In the genomic region with DNA sequence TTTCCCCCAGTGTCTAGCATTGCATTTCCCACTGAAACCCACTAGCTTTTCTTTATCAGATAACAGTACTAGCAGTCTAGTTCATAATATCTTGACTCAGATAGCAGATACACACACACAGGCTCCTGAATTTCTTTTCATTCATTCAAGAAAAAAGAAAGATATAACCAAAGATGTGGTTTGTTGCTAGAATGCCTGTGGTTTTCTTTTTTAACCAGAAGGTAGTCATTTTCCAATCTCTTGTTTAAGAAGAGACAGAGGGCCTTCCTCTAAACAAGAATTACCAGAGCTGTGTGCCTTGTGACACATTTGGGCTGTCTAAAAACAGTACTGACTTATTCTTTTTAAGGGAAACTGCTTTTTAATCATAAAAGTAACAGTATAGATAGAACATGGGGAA, we compare ENCODE assay signal across 12 cellular contexts.
"Had no signal": no experiment of that assay in that cellular context is flagged by ENCODE, and none has a peak within 500 bp of the region (broad histone marks: within the 10 kb centered on the region; RNA-seq: fewer than 3 reads in every experiment).

No MANE protein-coding gene starts in this region.

- ATAC-seq: esophagus mucosa, lower lobe of right lung had no signal

- DNase-seq: activated CD4-positive, alpha-beta T cell treated with anti-CD3 and anti-CD28 coated beads, Interleukin-2, amount 50 U/mL, for 1 hour; amygdala; foreskin fibroblast; glutamatergic neuron; lower lobe of right lung; naive B cell; substantia nigra; T-helper 1 cell; transverse colon had no signal

- H3K4me3 ChIP-seq: breast epithelium, lower lobe of right lung, SK-N-MC, transverse colon had no signal

- H3K4me3 Mint-ChIP-seq: naive B cell had no signal

- H3K27ac Mint-ChIP-seq: naive B cell had no signal
